8 cellular contexts compared by ENCODE assay signal in the genomic region with DNA sequence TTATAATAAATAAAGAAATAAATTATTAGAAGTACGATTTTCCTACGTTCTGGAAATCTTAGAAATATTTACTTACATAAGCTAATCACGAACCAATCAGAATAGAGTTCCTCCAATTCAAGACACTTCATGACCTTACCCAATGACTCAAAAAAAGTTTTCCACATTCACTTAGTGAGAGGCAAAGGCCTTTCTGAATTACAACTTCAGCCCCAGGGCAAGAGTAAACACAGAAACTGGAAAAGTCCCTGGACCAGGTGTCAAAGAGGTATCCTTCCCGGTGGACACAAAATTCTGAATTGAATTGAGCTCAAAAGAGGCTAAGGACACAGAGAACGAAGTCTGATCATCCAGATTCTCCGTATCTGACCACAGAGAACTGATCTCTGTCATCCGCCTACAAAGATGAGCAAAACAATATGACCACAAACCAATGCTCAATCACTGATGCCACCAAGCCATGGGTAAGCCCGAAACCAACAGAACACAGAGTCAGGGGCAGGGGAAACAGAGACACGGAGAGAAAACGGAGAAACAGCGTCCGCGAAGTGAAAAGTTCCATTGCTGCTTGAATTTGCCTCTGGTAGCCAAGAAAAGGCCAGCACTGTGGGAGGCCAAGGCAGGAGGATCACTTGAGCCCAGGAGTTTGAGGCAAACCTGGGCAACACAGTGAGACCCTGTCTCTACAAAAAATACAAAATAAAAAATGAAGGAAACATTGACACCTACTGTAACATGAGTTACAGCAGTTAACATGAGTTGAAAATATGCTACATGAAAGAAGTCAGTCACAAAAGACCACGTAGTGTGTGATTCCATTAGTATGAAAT. TPM values are rescaled to one million over a fixed set of nuclear protein-coding genes. Genes with fewer than 3 reads are reported as not detected.
DNase-seq lines count a peak whose midpoint lies in the region; ATAC-seq and TF ChIP-seq lines count a peak whose summit lies in the region.

No MANE protein-coding gene starts in this region.

- no peaks in the 10 kb centered on the region for H3K27me3 ChIP-seq in osteoblast (ENCODE audit: insufficient read depth, low read length)

- intact Hi-C loops in Right ventricle myocardium superior (cut with DNase I): no loop called here

- TF ChIP-seq CTCF in osteoblast (IDR thresholded peaks at IDR 0.05; ENCODE audit: extremely low read depth, low read depth, low read length) (no peak), osteocyte (IDR thresholded peaks at IDR 0.05) (no peak), coronary artery (IDR thresholded peaks at IDR 0.05) (no peak)

- H3K4me3 ChIP-seq in osteoblast (ENCODE audit: insufficient read depth, low read length) (no peak overlapping the region), coronary artery (no peak overlapping the region)

- H3K4me1 ChIP-seq in osteoblast (ENCODE audit: insufficient read depth, low read length): peaks cover 8% of the 10 kb centered on the region

- H4K20me1 ChIP-seq in osteoblast (ENCODE audit: insufficient read depth, low read length): peaks cover 19% of the 10 kb centered on the region

- H3K4me1 Mint-ChIP-seq in osteocyte (ENCODE audit: unreplicated experiment): peaks cover 5% of the 10 kb centered on the region

- H3K4me3 Mint-ChIP-seq in osteocyte (ENCODE audit: unreplicated experiment): no peak overlapping the region

- no peak overlapping the region for H2AFZ ChIP-seq in osteoblast (ENCODE audit: low read length)

- H3K4me2 ChIP-seq in osteoblast (ENCODE audit: insufficient read depth, low read length): no peak overlapping the region

- H3K36me3 Mint-ChIP-seq in osteocyte (ENCODE audit: unreplicated experiment): no peaks in the 10 kb centered on the region

- H3K9me3 ChIP-seq in osteoblast (ENCODE audit: low read depth, low read length): no peaks in the 10 kb centered on the region

- H3K9me3 Mint-ChIP-seq in osteocyte (ENCODE audit: unreplicated experiment): no peaks in the 10 kb centered on the region

- no peak overlapping the region for H3K27ac Mint-ChIP-seq in osteocyte (ENCODE audit: unreplicated experiment)

- peak; percentile 74 for ATAC-seq in GM19025 (IDR thresholded peaks at IDR 0.05; ENCODE audit: low read depth, unreplicated experiment)
- ATAC-seq in HG03039 (IDR thresholded peaks at IDR 0.05; ENCODE audit: unreplicated experiment): peak; percentile 70
- no peak for ATAC-seq in Right ventricle myocardium superior (ENCODE audit: poor library complexity)

- DNase-seq in activated CD4-positive, alpha-beta T cell treated with anti-CD3 and anti-CD28 coated beads, Interleukin-2, amount 50 U/mL, for 48 hours: peak; percentile 57 to 75
- DNase-seq in osteoblast (ENCODE audit: insufficient read length, low spot score, missing footprints) (peak; percentile 68), osteocyte (ENCODE audit: extremely low spot score, unreplicated experiment) (no peak), SW480 (ENCODE audit: low spot score) (no peak), Right ventricle myocardium superior (no peak), coronary artery (ENCODE audit: low spot score) (no peak)

- H3K36me3 ChIP-seq in osteoblast (ENCODE audit: insufficient read depth, low read length): no peaks in the 10 kb centered on the region

- H3K79me2 ChIP-seq in osteoblast (ENCODE audit: insufficient read depth, low read length): peaks cover 21% of the 10 kb centered on the region

- no peaks in the 10 kb centered on the region for H3K27me3 Mint-ChIP-seq in osteocyte (ENCODE audit: unreplicated experiment)

- H3K27ac ChIP-seq in osteoblast (ENCODE audit: low read depth, low read length): no peak overlapping the region
- no peak overlapping the region for H3K27ac ChIP-seq in coronary artery

RNA-seq across cellular contexts. Expression of a gene that starts 6.8 kb away (rescaled TPM):
- 16.3 and 21.2 TPM in 2 replicates for total RNA-seq in osteoblast
- total RNA-seq in osteocyte: 8.4 and 11.6 TPM in 2 replicates
- 20.0 TPM for total RNA-seq in Right ventricle myocardium superior

Comparison
In these comparisons a context has a peak if more than half of its experiments do, and no peak if none do; other contexts are left out.
1. DNase-seq: peak in activated CD4-positive, alpha-beta T cell treated with anti-CD3 and anti-CD28 coated beads, Interleukin-2, amount 50 U/mL, for 48 hours (2 of 2) and osteoblast (single experiment); none in osteocyte (single experiment), SW480 (single experiment), Right ventricle myocardium superior (single experiment) and coronary artery (single experiment).